In genomic region chr16:81366316-81366932, GRCh38 we compare ENCODE assay signal across 8 cellular contexts. TPM values are rescaled to one million over a fixed set of nuclear protein-coding genes. Genes with fewer than 3 reads are reported as not detected.
A peak's percentile ranks its signal among the peaks of the same experiment; 100 is the strongest.
DNase-seq lines count a peak whose midpoint lies in the region; ATAC-seq and TF ChIP-seq lines count a peak whose summit lies in the region.

No MANE protein-coding gene starts in this region.

- H3K4me3 ChIP-seq in RWPE2 (ENCODE audit: severe bottlenecking) (no peak overlapping the region), esophagus squamous epithelium (no peak overlapping the region)

- H3K9me3 ChIP-seq in RWPE2 (ENCODE audit: severe bottlenecking) (no peaks in the 10 kb centered on the region), esophagus squamous epithelium (no peaks in the 10 kb centered on the region)

- WGBS in esophagus squamous epithelium, 2 donors: 53 to 55% methylated on average over 12 of the region's 12 CpGs

- H3K27ac ChIP-seq in RWPE2 (ENCODE audit: poor library complexity, severe bottlenecking) (no peak overlapping the region), esophagus squamous epithelium (no peak overlapping the region)

- H3K4me1 ChIP-seq in RWPE2 (ENCODE audit: insufficient read depth, poor library complexity, severe bottlenecking): peaks cover 5% of the 10 kb centered on the region
- peaks cover 0 to 8% (median 0%) of the 10 kb centered on the region in 3 donors for H3K4me1 ChIP-seq in esophagus squamous epithelium

- peaks cover 8% of the 10 kb centered on the region for H3K36me3 Mint-ChIP-seq in neural crest cell (ENCODE audit: low read depth)

- TF ChIP-seq POLR2A in esophagus squamous epithelium (IDR thresholded peaks at IDR 0.05): peak in 1 of 4 donors; percentile 27

- peak; percentile 9 for DNase-seq in stimulated activated CD4-positive, alpha-beta T cell treated with anti-CD3 and anti-CD28 coated beads, Interleukin-4, amount 100 ng/mL, for 24 hours
- no peak for DNase-seq in stimulated activated CD4-positive, alpha-beta T cell treated with anti-CD3 and anti-CD28 coated beads, Interleukin-2, amount 100 ng/mL, for 24 hours
- peak; percentile 65 to 85 for DNase-seq in Kasumi-1 (lab: John Stamatoyannopoulos, UW)
- DNase-seq in RWPE2 (ENCODE audit: low spot score): no peak
- DNase-seq in esophagus squamous epithelium (lab: John Stamatoyannopoulos, UW): no peak
- DNase-seq in neural crest cell (ENCODE audit: low read depth, low spot score): peak; percentile 18

- ATAC-seq in RWPE2 (ENCODE audit: low read depth) (peak; percentile 48; the same call in 2 of the 3 replicates), HG03095 (IDR thresholded peaks at IDR 0.05; ENCODE audit: unreplicated experiment) (no peak), GM21528 (IDR thresholded peaks at IDR 0.05; ENCODE audit: low FRiP score, unreplicated experiment) (no peak)

- no peaks in the 10 kb centered on the region for H3K9me3 Mint-ChIP-seq in neural crest cell

- no peaks in the 10 kb centered on the region for H3K4me1 Mint-ChIP-seq in neural crest cell

- TF ChIP-seq CTCF in RWPE2 (IDR thresholded peaks at IDR 0.05; ENCODE audit: poor library complexity, severe bottlenecking) (peak; percentile 86), esophagus squamous epithelium (IDR thresholded peaks at IDR 0.05) (peak; percentile 42 to 81 (median 66)), neural crest cell (conservative IDR thresholded peaks at IDR 0.05) (peak; percentile 89)

- no peak overlapping the region for H3K27ac Mint-ChIP-seq in neural crest cell (ENCODE audit: unreplicated experiment)

- intact Hi-C loops in esophagus squamous epithelium (cut with DNase I): loop anchor here (10.0 kb wide), 2 partner anchors 368 to 508 kb away; no protein-coding TSS in a partner anchor

- H3K36me3 ChIP-seq in RWPE2 (ENCODE audit: low read depth) (peaks cover 84% of the 10 kb centered on the region), esophagus squamous epithelium (peaks cover 18 to 100% (median 20%) of the 10 kb centered on the region in 3 donors)

- H3K27me3 ChIP-seq in RWPE2 (ENCODE audit: insufficient read depth, poor library complexity, severe bottlenecking) (no peaks in the 10 kb centered on the region), esophagus squamous epithelium (no peaks in the 10 kb centered on the region)

- H3K27me3 Mint-ChIP-seq in neural crest cell (ENCODE audit: low read depth): no peaks in the 10 kb centered on the region

- no peak overlapping the region for H3K4me3 Mint-ChIP-seq in neural crest cell

RNA-seq across cellular contexts. Expression of gene GAN, which starts 51.7 kb away (rescaled TPM):
- total RNA-seq in esophagus squamous epithelium (10 to 100 TPM; 16.7 to 28.0 (median 21.7) TPM), neural crest cell (16.1 and 18.6 TPM in 2 replicates)

Comparison
In these comparisons a context has a peak if more than half of its experiments do, and no peak if none do; other contexts are left out.
1. DNase-seq: peak in stimulated activated CD4-positive, alpha-beta T cell treated with anti-CD3 and anti-CD28 coated beads, Interleukin-4, amount 100 ng/mL, for 24 hours (single experiment), Kasumi-1 (2 of 2) and neural crest cell (single experiment); none in stimulated activated CD4-positive, alpha-beta T cell treated with anti-CD3 and anti-CD28 coated beads, Interleukin-2, amount 100 ng/mL, for 24 hours (0 of 2), RWPE2 (single experiment) and esophagus squamous epithelium (single experiment).
2. Peak in every context shown above with its lines, with median percentiles within 50 percentile points of each other: CTCF ChIP-seq.